27 cellular contexts compared by ENCODE assay signal in genomic region chr18:3824101-3824500, GRCh38.
"Had no signal": no experiment of that assay in that cellular context is flagged by ENCODE, and none has a peak within 500 bp of the region (broad histone marks: within the 10 kb centered on the region; RNA-seq: fewer than 3 reads in every experiment).

No MANE protein-coding gene starts in this region.

- DNase-seq: activated B cell treated with CpG ODN at 0.5 μM for 24 hours; activated CD4-positive, alpha-beta T cell treated with anti-CD3 and anti-CD28 coated beads for 48 hours; activated CD4-positive, alpha-beta T cell treated with anti-CD3 and anti-CD28 coated beads, Interleukin-2, amount 50 U/mL, for 1 hour; activated CD4-positive, alpha-beta T cell treated with anti-CD3 and anti-CD28 coated beads, Interleukin-2, amount 50 U/mL, for 48 hours; activated CD8-positive, alpha-beta memory T cell treated with anti-CD3 and anti-CD28 coated beads for 24 hours; activated CD8-positive, alpha-beta T cell treated with anti-CD3 and anti-CD28 coated beads for 36 hours; activated effector memory CD4-positive, alpha-beta T cell treated with anti-CD3 and anti-CD28 coated beads, Interleukin-2, amount 50 U/mL, for 16 hours; activated naive CD4-positive, alpha-beta T cell treated with anti-CD3 and anti-CD28 coated beads for 36 hours; activated naive CD8-positive, alpha-beta T cell treated with anti-CD3 and anti-CD28 coated beads for 36 hours; activated naive CD8-positive, alpha-beta T cell treated with anti-CD3 and anti-CD28 coated beads, Interleukin-2, amount 50 U/mL, for 24 hours; activated T-cell treated with anti-CD3 and anti-CD28 coated beads, Interleukin-2, amount 50 U/mL, for 1 hour; activated T-cell treated with anti-CD3 and anti-CD28 coated beads, Interleukin-2, amount 50 U/mL, for 48 hours; adrenal gland; central memory CD4-positive, alpha-beta T cell; cerebellar nuclear complex; colonic mucosa; effector memory CD4-positive, alpha-beta T cell; endodermal cell; foreskin fibroblast; head of caudate nucleus; T-helper 1 cell; T-helper 17 cell; T1000; WERI-Rb-1 had no signal

- H3K4me3 ChIP-seq: adrenal gland, ascending aorta, breast epithelium, cardiac muscle cell, colonic mucosa had no signal

- H3K27me3 ChIP-seq: adrenal gland, ascending aorta, breast epithelium, cardiac muscle cell, colonic mucosa had no signal

- H3K9me3 ChIP-seq: adrenal gland, ascending aorta, breast epithelium, colonic mucosa had no signal

- H3K36me3 ChIP-seq: adrenal gland, ascending aorta, breast epithelium, cardiac muscle cell, colonic mucosa, WERI-Rb-1 had no signal

- H3K27ac ChIP-seq: adrenal gland, ascending aorta, breast epithelium, cardiac muscle cell, colonic mucosa, WERI-Rb-1 had no signal

- H3K4me1 ChIP-seq: ascending aorta, breast epithelium, colonic mucosa had no signal
